Comparison of ENCODE assay signal across 1 cellular context in genomic region chr1:153669606-153670005, GRCh38.
TF ChIP-seq lines count a peak whose summit lies in the region.

No MANE protein-coding gene starts in this region.

TF ChIP-seq in A549, 52 proteins besides CTCF, POLR2A, EP300 and RAD21 (continued from another document):
- TF ChIP-seq, protein P1, sequence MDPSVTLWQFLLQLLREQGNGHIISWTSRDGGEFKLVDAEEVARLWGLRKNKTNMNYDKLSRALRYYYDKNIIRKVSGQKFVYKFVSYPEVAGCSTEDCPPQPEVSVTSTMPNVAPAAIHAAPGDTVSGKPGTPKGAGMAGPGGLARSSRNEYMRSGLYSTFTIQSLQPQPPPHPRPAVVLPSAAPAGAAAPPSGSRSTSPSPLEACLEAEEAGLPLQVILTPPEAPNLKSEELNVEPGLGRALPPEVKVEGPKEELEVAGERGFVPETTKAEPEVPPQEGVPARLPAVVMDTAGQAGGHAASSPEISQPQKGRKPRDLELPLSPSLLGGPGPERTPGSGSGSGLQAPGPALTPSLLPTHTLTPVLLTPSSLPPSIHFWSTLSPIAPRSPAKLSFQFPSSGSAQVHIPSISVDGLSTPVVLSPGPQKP (IDR thresholded peaks at IDR 0.05; ENCODE audit: low read depth, low read length), result no peak
- TF ChIP-seq ZSCAN20 (CRISPR knock-in tag; IDR thresholded peaks at IDR 0.05) (no peak), NFE2L2 (conservative IDR thresholded peaks at IDR 0.05; ENCODE audit: low read length) (no peak), ZC3H11A (IDR thresholded peaks at IDR 0.05) (no peak), HES2 (IDR thresholded peaks at IDR 0.05) (no peak), NPAS2 (CRISPR knock-in tag; IDR thresholded peaks at IDR 0.05; ENCODE audit: borderline replicate concordance) (no peak)
- TF ChIP-seq, protein P2, sequence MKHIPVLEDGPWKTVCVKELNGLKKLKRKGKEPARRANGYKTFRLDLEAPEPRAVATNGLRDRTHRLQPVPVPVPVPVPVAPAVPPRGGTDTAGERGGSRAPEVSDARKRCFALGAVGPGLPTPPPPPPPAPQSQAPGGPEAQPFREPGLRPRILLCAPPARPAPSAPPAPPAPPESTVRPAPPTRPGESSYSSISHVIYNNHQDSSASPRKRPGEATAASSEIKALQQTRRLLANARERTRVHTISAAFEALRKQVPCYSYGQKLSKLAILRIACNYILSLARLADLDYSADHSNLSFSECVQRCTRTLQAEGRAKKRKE (CRISPR knock-in tag; IDR thresholded peaks at IDR 0.05; ENCODE audit: low read depth), result no peak
